ENCODE assay signal across 1 cellular context in genomic region chr7:130894146-130895005, GRCh38.
TF ChIP-seq lines count a peak whose summit lies in the region.

No MANE protein-coding gene starts in this region.

TF ChIP-seq in HepG2, 621 proteins besides CTCF, POLR2A, EP300 and RAD21 (continued from another document and continues in another):
- TF ChIP-seq, protein P1, sequence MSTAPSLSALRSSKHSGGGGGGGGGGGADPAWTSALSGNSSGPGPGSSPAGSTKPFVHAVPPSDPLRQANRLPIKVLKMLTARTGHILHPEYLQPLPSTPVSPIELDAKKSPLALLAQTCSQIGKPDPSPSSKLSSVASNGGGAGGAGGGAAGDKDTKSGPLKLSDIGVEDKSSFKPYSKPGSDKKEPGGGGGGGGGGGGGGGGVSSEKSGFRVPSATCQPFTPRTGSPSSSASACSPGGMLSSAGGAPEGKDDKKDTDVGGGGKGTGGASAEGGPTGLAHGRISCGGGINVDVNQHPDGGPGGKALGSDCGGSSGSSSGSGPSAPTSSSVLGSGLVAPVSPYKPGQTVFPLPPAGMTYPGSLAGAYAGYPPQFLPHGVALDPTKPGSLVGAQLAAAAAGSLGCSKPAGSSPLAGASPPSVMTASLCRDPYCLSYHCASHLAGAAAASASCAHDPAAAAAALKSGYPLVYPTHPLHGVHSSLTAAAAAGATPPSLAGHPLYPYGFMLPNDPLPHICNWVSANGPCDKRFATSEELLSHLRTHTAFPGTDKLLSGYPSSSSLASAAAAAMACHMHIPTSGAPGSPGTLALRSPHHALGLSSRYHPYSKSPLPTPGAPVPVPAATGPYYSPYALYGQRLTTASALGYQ (CRISPR knock-in tag; IDR thresholded peaks at IDR 0.05): no peak; the same call in 1 of the 2 replicates
- TF ChIP-seq KDM2A (CRISPR knock-in tag; IDR thresholded peaks at IDR 0.05; ENCODE audit: borderline replicate concordance, low read depth) (peak; percentile 27; the same call in 1 of the 2 replicates), POLR2AphosphoS5 (IDR thresholded peaks at IDR 0.05; ENCODE audit: low read depth, low read length) (no peak), ZNF235 (CRISPR knock-in tag; IDR thresholded peaks at IDR 0.05; ENCODE audit: borderline replicate concordance) (no peak), FOXP1 (IDR thresholded peaks at IDR 0.05) (no peak), FOXP1 (CRISPR knock-in tag; IDR thresholded peaks at IDR 0.05) (no peak; the same call in 1 of the 2 replicates), CSRNP1 (CRISPR knock-in tag; IDR thresholded peaks at IDR 0.05) (no peak), ZSCAN30 (CRISPR knock-in tag; IDR thresholded peaks at IDR 0.05) (no peak), TGIF2 (CRISPR knock-in tag; IDR thresholded peaks at IDR 0.05) (no peak), THAP11 (CRISPR knock-in tag; IDR thresholded peaks at IDR 0.05) (no peak), HNRNPH1 (optimal IDR thresholded peaks at IDR 0.05; ENCODE audit: low read depth, low read length) (no peak), ZNF138 (CRISPR knock-in tag; IDR thresholded peaks at IDR 0.05; ENCODE audit: low read depth) (no peak), SMAD3 (CRISPR knock-in tag; IDR thresholded peaks at IDR 0.05) (no peak), SOX5 (CRISPR knock-in tag; IDR thresholded peaks at IDR 0.05; ENCODE audit: borderline replicate concordance) (peak; percentile 61; the same call in 1 of the 2 replicates), HNF4G (IDR thresholded peaks at IDR 0.05; ENCODE audit: borderline replicate concordance, low read depth, low read length) (peak; percentile 4; the same call in 1 of the 2 replicates), HNF4G (CRISPR knock-in tag; IDR thresholded peaks at IDR 0.05; ENCODE audit: borderline replicate concordance, low read depth) (no peak), ZBTB21 (CRISPR knock-in tag; IDR thresholded peaks at IDR 0.05) (no peak), KDM3A (CRISPR knock-in tag; IDR thresholded peaks at IDR 0.05; ENCODE audit: low read depth) (no peak), HOXA3 (CRISPR knock-in tag; IDR thresholded peaks at IDR 0.05) (peak; percentile 35; the same call in 1 of the 2 replicates), ZNF790 (CRISPR knock-in tag; IDR thresholded peaks at IDR 0.05; ENCODE audit: borderline replicate concordance) (no peak), ZNF230 (CRISPR knock-in tag; IDR thresholded peaks at IDR 0.05) (no peak), IRF9 (CRISPR knock-in tag; IDR thresholded peaks at IDR 0.05; ENCODE audit: borderline replicate concordance) (no peak), ZNF317 (CRISPR knock-in tag; IDR thresholded peaks at IDR 0.05) (no peak), MED13 (CRISPR knock-in tag; IDR thresholded peaks at IDR 0.05) (peak; percentile 43; the same call in 1 of the 2 replicates), MIER2 (CRISPR knock-in tag; IDR thresholded peaks at IDR 0.05) (no peak), SMC3 (IDR thresholded peaks at IDR 0.05; ENCODE audit: low read length) (no peak), DPF2 (CRISPR knock-in tag; IDR thresholded peaks at IDR 0.05; ENCODE audit: borderline replicate concordance, low read depth) (no peak), FOXA3 (CRISPR knock-in tag; IDR thresholded peaks at IDR 0.05) (peak; percentile 72), CREBL2 (CRISPR knock-in tag; IDR thresholded peaks at IDR 0.05; ENCODE audit: borderline replicate concordance) (no peak), ZNF839 (CRISPR knock-in tag; IDR thresholded peaks at IDR 0.05; ENCODE audit: borderline replicate concordance) (no peak), EZH2 (conservative IDR thresholded peaks at IDR 0.05; ENCODE audit: low read depth, low read length) (no peak), TCF12 (IDR thresholded peaks at IDR 0.05) (no peak), TCF12 (CRISPR knock-in tag; IDR thresholded peaks at IDR 0.05) (no peak), GZF1 (CRISPR knock-in tag; IDR thresholded peaks at IDR 0.05) (no peak), ZNF558 (CRISPR knock-in tag; IDR thresholded peaks at IDR 0.05; ENCODE audit: borderline replicate concordance) (no peak), ZBTB2 (CRISPR knock-in tag; IDR thresholded peaks at IDR 0.05; ENCODE audit: low read depth) (no peak), CBX1 (IDR thresholded peaks at IDR 0.05; ENCODE audit: low read depth) (no peak), SRSF4 (IDR thresholded peaks at IDR 0.05; ENCODE audit: low read depth, low read length, poor library complexity, severe bottlenecking) (no peak), NKX3-1 (CRISPR knock-in tag; IDR thresholded peaks at IDR 0.05) (no peak), ZNF143 (CRISPR knock-in tag; IDR thresholded peaks at IDR 0.05) (no peak), ZNF768 (CRISPR knock-in tag; IDR thresholded peaks at IDR 0.05) (no peak), ZFP82 (CRISPR knock-in tag; IDR thresholded peaks at IDR 0.05; ENCODE audit: borderline replicate concordance) (no peak), MEIS1 (CRISPR knock-in tag; IDR thresholded peaks at IDR 0.05; ENCODE audit: borderline replicate concordance) (no peak), MATR3 (CRISPR knock-in tag; IDR thresholded peaks at IDR 0.05) (no peak), ZC3H4 (CRISPR knock-in tag; IDR thresholded peaks at IDR 0.05; ENCODE audit: borderline replicate concordance) (no peak), MTA3 (CRISPR knock-in tag; IDR thresholded peaks at IDR 0.05) (no peak), POLR2G (IDR thresholded peaks at IDR 0.05; ENCODE audit: low read depth, low read length) (no peak), ARNT (IDR thresholded peaks at IDR 0.05) (no peak)
- TF ChIP-seq, protein P2, sequence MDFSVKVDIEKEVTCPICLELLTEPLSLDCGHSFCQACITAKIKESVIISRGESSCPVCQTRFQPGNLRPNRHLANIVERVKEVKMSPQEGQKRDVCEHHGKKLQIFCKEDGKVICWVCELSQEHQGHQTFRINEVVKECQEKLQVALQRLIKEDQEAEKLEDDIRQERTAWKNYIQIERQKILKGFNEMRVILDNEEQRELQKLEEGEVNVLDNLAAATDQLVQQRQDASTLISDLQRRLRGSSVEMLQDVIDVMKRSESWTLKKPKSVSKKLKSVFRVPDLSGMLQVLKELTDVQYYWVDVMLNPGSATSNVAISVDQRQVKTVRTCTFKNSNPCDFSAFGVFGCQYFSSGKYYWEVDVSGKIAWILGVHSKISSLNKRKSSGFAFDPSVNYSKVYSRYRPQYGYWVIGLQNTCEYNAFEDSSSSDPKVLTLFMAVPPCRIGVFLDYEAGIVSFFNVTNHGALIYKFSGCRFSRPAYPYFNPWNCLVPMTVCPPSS (IDR thresholded peaks at IDR 0.05): no peak
- TF ChIP-seq, protein P3, sequence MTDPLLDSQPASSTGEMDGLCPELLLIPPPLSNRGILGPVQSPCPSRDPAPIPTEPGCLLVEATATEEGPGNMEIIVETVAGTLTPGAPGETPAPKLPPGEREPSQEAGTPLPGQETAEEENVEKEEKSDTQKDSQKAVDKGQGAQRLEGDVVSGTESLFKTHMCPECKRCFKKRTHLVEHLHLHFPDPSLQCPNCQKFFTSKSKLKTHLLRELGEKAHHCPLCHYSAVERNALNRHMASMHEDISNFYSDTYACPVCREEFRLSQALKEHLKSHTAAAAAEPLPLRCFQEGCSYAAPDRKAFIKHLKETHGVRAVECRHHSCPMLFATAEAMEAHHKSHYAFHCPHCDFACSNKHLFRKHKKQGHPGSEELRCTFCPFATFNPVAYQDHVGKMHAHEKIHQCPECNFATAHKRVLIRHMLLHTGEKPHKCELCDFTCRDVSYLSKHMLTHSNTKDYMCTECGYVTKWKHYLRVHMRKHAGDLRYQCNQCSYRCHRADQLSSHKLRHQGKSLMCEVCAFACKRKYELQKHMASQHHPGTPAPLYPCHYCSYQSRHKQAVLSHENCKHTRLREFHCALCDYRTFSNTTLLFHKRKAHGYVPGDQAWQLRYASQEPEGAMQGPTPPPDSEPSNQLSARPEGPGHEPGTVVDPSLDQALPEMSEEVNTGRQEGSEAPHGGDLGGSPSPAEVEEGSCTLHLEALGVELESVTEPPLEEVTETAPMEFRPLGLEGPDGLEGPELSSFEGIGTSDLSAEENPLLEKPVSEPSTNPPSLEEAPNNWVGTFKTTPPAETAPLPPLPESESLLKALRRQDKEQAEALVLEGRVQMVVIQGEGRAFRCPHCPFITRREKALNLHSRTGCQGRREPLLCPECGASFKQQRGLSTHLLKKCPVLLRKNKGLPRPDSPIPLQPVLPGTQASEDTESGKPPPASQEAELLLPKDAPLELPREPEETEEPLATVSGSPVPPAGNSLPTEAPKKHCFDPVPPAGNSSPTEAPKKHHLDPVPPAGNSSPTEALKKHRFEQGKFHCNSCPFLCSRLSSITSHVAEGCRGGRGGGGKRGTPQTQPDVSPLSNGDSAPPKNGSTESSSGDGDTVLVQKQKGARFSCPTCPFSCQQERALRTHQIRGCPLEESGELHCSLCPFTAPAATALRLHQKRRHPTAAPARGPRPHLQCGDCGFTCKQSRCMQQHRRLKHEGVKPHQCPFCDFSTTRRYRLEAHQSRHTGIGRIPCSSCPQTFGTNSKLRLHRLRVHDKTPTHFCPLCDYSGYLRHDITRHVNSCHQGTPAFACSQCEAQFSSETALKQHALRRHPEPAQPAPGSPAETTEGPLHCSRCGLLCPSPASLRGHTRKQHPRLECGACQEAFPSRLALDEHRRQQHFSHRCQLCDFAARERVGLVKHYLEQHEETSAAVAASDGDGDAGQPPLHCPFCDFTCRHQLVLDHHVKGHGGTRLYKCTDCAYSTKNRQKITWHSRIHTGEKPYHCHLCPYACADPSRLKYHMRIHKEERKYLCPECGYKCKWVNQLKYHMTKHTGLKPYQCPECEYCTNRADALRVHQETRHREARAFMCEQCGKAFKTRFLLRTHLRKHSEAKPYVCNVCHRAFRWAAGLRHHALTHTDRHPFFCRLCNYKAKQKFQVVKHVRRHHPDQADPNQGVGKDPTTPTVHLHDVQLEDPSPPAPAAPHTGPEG (CRISPR knock-in tag; IDR thresholded peaks at IDR 0.05): no peak
- TF ChIP-seq, protein P4, sequence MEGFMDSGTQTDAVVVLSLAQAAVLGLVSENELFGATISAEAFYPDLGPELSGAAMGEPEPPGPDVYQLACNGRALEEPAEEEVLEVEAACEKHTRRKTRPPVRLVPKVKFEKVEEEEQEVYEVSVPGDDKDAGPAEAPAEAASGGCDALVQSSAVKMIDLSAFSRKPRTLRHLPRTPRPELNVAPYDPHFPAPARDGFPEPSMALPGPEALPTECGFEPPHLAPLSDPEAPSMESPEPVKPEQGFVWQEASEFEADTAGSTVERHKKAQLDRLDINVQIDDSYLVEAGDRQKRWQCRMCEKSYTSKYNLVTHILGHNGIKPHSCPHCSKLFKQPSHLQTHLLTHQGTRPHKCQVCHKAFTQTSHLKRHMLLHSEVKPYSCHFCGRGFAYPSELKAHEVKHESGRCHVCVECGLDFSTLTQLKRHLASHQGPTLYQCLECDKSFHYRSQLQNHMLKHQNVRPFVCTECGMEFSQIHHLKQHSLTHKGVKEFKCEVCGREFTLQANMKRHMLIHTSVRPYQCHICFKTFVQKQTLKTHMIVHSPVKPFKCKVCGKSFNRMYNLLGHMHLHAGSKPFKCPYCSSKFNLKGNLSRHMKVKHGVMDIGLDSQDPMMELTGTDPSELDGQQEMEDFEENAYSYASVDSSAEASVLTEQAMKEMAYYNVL (CRISPR knock-in tag; IDR thresholded peaks at IDR 0.05; ENCODE audit: borderline replicate concordance): no peak
- TF ChIP-seq, protein P5, sequence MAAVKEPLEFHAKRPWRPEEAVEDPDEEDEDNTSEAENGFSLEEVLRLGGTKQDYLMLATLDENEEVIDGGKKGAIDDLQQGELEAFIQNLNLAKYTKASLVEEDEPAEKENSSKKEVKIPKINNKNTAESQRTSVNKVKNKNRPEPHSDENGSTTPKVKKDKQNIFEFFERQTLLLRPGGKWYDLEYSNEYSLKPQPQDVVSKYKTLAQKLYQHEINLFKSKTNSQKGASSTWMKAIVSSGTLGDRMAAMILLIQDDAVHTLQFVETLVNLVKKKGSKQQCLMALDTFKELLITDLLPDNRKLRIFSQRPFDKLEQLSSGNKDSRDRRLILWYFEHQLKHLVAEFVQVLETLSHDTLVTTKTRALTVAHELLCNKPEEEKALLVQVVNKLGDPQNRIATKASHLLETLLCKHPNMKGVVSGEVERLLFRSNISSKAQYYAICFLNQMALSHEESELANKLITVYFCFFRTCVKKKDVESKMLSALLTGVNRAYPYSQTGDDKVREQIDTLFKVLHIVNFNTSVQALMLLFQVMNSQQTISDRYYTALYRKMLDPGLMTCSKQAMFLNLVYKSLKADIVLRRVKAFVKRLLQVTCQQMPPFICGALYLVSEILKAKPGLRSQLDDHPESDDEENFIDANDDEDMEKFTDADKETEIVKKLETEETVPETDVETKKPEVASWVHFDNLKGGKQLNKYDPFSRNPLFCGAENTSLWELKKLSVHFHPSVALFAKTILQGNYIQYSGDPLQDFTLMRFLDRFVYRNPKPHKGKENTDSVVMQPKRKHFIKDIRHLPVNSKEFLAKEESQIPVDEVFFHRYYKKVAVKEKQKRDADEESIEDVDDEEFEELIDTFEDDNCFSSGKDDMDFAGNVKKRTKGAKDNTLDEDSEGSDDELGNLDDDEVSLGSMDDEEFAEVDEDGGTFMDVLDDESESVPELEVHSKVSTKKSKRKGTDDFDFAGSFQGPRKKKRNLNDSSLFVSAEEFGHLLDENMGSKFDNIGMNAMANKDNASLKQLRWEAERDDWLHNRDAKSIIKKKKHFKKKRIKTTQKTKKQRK (IDR thresholded peaks at IDR 0.05; ENCODE audit: low read length): no peak
